Comparison of ENCODE assay signal across 1 cellular context in genomic region chr14:50844397-50844796, GRCh38.
TF ChIP-seq lines count a peak whose summit lies in the region.

No MANE protein-coding gene starts in this region.

TF ChIP-seq in HepG2, 621 proteins besides CTCF, POLR2A, EP300 and RAD21 (continued from another document):
- TF ChIP-seq, protein P1, sequence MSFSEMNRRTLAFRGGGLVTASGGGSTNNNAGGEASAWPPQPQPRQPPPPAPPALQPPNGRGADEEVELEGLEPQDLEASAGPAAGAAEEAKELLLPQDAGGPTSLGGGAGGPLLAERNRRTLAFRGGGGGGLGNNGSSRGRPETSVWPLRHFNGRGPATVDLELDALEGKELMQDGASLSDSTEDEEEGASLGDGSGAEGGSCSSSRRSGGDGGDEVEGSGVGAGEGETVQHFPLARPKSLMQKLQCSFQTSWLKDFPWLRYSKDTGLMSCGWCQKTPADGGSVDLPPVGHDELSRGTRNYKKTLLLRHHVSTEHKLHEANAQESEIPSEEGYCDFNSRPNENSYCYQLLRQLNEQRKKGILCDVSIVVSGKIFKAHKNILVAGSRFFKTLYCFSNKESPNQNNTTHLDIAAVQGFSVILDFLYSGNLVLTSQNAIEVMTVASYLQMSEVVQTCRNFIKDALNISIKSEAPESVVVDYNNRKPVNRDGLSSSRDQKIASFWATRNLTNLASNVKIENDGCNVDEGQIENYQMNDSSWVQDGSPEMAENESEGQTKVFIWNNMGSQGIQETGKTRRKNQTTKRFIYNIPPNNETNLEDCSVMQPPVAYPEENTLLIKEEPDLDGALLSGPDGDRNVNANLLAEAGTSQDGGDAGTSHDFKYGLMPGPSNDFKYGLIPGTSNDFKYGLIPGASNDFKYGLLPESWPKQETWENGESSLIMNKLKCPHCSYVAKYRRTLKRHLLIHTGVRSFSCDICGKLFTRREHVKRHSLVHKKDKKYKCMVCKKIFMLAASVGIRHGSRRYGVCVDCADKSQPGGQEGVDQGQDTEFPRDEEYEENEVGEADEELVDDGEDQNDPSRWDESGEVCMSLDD (CRISPR knock-in tag; IDR thresholded peaks at IDR 0.05; ENCODE audit: borderline replicate concordance) = no peak
- TF ChIP-seq REL (CRISPR knock-in tag; conservative IDR thresholded peaks at IDR 0.05) (no peak), ZNF563 (CRISPR knock-in tag; IDR thresholded peaks at IDR 0.05) (no peak), ZNF850 (CRISPR knock-in tag; conservative IDR thresholded peaks at IDR 0.05) (no peak), PCBP2 (optimal IDR thresholded peaks at IDR 0.05; ENCODE audit: low read depth, low read length, poor library complexity, severe bottlenecking) (no peak), NCOA5 (CRISPR knock-in tag; IDR thresholded peaks at IDR 0.05) (no peak), JUNB (CRISPR knock-in tag; IDR thresholded peaks at IDR 0.05; ENCODE audit: borderline replicate concordance) (no peak), ZNF264 (CRISPR knock-in tag; IDR thresholded peaks at IDR 0.05) (no peak)
- TF ChIP-seq, protein P2, sequence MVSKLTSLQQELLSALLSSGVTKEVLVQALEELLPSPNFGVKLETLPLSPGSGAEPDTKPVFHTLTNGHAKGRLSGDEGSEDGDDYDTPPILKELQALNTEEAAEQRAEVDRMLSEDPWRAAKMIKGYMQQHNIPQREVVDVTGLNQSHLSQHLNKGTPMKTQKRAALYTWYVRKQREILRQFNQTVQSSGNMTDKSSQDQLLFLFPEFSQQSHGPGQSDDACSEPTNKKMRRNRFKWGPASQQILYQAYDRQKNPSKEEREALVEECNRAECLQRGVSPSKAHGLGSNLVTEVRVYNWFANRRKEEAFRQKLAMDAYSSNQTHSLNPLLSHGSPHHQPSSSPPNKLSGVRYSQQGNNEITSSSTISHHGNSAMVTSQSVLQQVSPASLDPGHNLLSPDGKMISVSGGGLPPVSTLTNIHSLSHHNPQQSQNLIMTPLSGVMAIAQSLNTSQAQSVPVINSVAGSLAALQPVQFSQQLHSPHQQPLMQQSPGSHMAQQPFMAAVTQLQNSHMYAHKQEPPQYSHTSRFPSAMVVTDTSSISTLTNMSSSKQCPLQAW (CRISPR knock-in tag; IDR thresholded peaks at IDR 0.05) = no peak
- TF ChIP-seq, protein P3, sequence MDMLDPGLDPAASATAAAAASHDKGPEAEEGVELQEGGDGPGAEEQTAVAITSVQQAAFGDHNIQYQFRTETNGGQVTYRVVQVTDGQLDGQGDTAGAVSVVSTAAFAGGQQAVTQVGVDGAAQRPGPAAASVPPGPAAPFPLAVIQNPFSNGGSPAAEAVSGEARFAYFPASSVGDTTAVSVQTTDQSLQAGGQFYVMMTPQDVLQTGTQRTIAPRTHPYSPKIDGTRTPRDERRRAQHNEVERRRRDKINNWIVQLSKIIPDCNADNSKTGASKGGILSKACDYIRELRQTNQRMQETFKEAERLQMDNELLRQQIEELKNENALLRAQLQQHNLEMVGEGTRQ (IDR thresholded peaks at IDR 0.05; ENCODE audit: low read depth, low read length) = peak; percentile 33; the same call in 1 of the 2 replicates
- TF ChIP-seq, protein P3 (CRISPR knock-in tag; IDR thresholded peaks at IDR 0.05; ENCODE audit: borderline replicate concordance) = no peak
